8 cellular contexts compared by ENCODE assay signal in the genomic region with DNA sequence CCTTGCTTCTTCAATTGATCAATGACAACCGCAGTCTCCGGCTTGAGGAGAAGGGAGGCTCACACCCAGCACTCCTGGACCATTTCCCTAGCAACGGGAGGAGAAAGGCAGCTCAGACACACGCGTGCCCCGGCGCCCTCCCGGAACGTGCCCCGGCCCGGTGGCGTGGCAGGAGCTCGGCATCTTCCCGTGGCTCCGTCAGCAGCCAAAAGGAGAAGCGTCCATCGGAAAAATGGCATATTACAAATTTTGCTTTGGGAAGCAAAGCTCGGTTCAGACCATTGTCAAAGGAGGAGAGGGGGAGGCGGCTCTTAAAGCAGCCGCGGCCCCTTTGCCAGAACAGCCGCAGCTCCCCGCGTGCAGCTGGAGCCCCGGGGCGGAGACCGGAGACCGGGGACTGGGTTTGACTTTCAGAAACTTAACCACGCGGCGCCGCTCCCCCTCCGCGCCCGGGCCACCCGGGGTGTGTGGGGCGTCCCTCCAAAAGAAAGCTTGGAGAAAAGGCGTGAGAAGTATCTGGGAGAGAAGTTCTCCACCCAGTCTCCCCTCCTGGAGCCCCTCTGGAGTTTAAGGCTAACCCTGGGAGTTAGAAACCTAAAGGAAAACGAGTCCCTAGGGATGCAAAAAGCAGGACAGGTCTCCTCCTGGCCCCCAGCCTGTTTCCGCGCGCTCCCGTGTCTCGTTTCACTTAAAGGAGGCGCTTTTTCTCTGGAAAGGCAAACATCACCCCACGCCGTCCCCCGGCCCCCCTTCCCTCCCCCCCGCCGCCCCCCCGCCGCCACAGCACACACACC. TPM values are rescaled to one million over a fixed set of nuclear protein-coding genes. Genes with fewer than 3 reads are reported as not detected.
DNase-seq lines count a peak whose midpoint lies in the region; ATAC-seq and TF ChIP-seq lines count a peak whose summit lies in the region.

No MANE protein-coding gene starts in this region.

- ATAC-seq in sciatic nerve (peak; percentile 85), GM19395 (IDR thresholded peaks at IDR 0.05; ENCODE audit: unreplicated experiment) (no peak)

- TF ChIP-seq CTCF in astrocyte of the spinal cord (IDR thresholded peaks at IDR 0.05; ENCODE audit: low read depth, low read length) = no peak

- DNase-seq in GM03348 (ENCODE audit: low spot score) (peak; percentile 41), NCI-H2171 (lab: John Stamatoyannopoulos, UW) (peak; percentile 85), astrocyte of the spinal cord (ENCODE audit: low read depth, low spot score) (peak; percentile 41), sciatic nerve (ENCODE audit: low spot score) (peak; percentile 70), SIG-M5 treated with dmso at 0.1 percent for 504 hours (lab: John Stamatoyannopoulos, UW; ENCODE audit: unreplicated experiment) (no peak), SKM-1 (lab: John Stamatoyannopoulos, UW; ENCODE audit: unreplicated experiment) (no peak)

- H3K4me3 ChIP-seq in astrocyte of the spinal cord (ENCODE audit: low read depth, low read length) (peak overlapping the region; percentile 62), iPS-11a (ENCODE audit: low read depth, low read length) (peak overlapping the region; percentile 60)

- in situ Hi-C loops in astrocyte of the spinal cord (cut with HindIII; ENCODE audit: low sequenced_read_pairs) = no loop called here

- intact Hi-C loops in sciatic nerve (cut with DNase I) = no loop called here

RNA-seq across cellular contexts. Expression of gene PPFIA2, which starts 0.5 kb away (rescaled TPM):
- total RNA-seq in sciatic nerve = 29.5 TPM

Comparison
In these comparisons a context has a peak if more than half of its experiments do, and no peak if none do; other contexts are left out.
1. DNase-seq: peak in GM03348 (single experiment), NCI-H2171 (single experiment), astrocyte of the spinal cord (single experiment) and sciatic nerve (single experiment); none in SIG-M5 treated with dmso at 0.1 percent for 504 hours (single experiment) and SKM-1 (single experiment).